14 cellular contexts compared by ENCODE assay signal in the genomic region with DNA sequence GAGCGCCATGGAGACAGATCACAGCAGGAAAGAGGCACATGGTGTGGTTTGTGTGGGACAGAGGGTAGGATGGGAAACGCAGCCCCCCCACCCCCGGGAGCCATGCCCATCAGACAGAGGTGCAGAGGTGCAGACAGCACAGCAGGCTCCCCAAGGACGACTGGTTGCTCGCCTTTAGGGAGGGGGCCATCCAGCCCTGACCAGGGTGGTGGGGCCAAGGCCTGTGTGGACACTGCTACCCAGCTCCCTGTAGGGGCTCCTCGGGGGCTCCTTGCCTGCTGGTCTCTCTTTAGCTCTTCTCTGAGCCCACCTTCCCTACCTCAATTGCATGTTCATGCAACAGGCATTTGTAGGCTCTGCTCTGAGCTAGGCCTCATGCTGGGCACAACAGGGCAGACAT. TPM values are rescaled to one million over a fixed set of nuclear protein-coding genes. Genes with fewer than 3 reads are reported as not detected.
A peak's percentile ranks its signal among the peaks of the same experiment; 100 is the strongest.
DNase-seq lines count a peak whose midpoint lies in the region; ATAC-seq and TF ChIP-seq lines count a peak whose summit lies in the region.
"Had no signal": no experiment of that assay in that cellular context is flagged by ENCODE, and none has a peak within 500 bp of the region (broad histone marks: within the 10 kb centered on the region; RNA-seq: fewer than 3 reads in every experiment).

No MANE protein-coding gene starts in this region.

- peaks cover 40% of the 10 kb centered on the region for H3K36me3 Mint-ChIP-seq in activated naive CD8-positive, alpha-beta T cell treated with anti-CD3 and anti-CD28 coated beads, Interleukin-2, amount 50 U/mL, for 24 hours (ENCODE audit: low read depth)
- peaks cover 18% of the 10 kb centered on the region for H3K36me3 Mint-ChIP-seq in activated naive CD8-positive, alpha-beta T cell treated with anti-CD3 and anti-CD28 coated beads for 36 hours
- peaks cover 13% of the 10 kb centered on the region for H3K36me3 Mint-ChIP-seq in central memory CD8-positive, alpha-beta T cell (ENCODE audit: insufficient read depth)
- H3K36me3 Mint-ChIP-seq in glutamatergic neuron (ENCODE audit: unreplicated experiment), result no peaks in the 10 kb centered on the region

- peak overlapping the region; percentile 42 for H3K27ac Mint-ChIP-seq in activated naive CD8-positive, alpha-beta T cell treated with anti-CD3 and anti-CD28 coated beads, Interleukin-2, amount 50 U/mL, for 24 hours
- no peak overlapping the region for H3K27ac Mint-ChIP-seq in activated naive CD8-positive, alpha-beta T cell treated with anti-CD3 and anti-CD28 coated beads for 36 hours
- H3K27ac Mint-ChIP-seq in central memory CD8-positive, alpha-beta T cell (ENCODE audit: low read depth), result peak overlapping the region; percentile 41
- peak overlapping the region; percentile 92 for H3K27ac Mint-ChIP-seq in glutamatergic neuron (ENCODE audit: unreplicated experiment)
- H3K27ac Mint-ChIP-seq: CD8-positive, alpha-beta memory T cell had no signal

- TF ChIP-seq CTCF in glutamatergic neuron (IDR thresholded peaks at IDR 0.05; ENCODE audit: partially characterized antibody, unreplicated experiment), result no peak

- no peaks in the 10 kb centered on the region for H3K9me3 Mint-ChIP-seq in activated naive CD8-positive, alpha-beta T cell treated with anti-CD3 and anti-CD28 coated beads, Interleukin-2, amount 50 U/mL, for 24 hours
- H3K9me3 Mint-ChIP-seq in activated naive CD8-positive, alpha-beta T cell treated with anti-CD3 and anti-CD28 coated beads for 36 hours, result no peaks in the 10 kb centered on the region
- H3K9me3 Mint-ChIP-seq in central memory CD8-positive, alpha-beta T cell, result no peaks in the 10 kb centered on the region
- peaks cover 17% of the 10 kb centered on the region for H3K9me3 Mint-ChIP-seq in glutamatergic neuron (ENCODE audit: unreplicated experiment)
- H3K9me3 Mint-ChIP-seq: CD4-positive, CD25-positive, alpha-beta regulatory T cell; CD8-positive, alpha-beta memory T cell had no signal

- no peaks in the 10 kb centered on the region for H3K27me3 Mint-ChIP-seq in activated naive CD8-positive, alpha-beta T cell treated with anti-CD3 and anti-CD28 coated beads, Interleukin-2, amount 50 U/mL, for 24 hours
- H3K27me3 Mint-ChIP-seq in activated naive CD8-positive, alpha-beta T cell treated with anti-CD3 and anti-CD28 coated beads for 36 hours, result no peaks in the 10 kb centered on the region
- H3K27me3 Mint-ChIP-seq in central memory CD8-positive, alpha-beta T cell, result no peaks in the 10 kb centered on the region
- no peaks in the 10 kb centered on the region for H3K27me3 Mint-ChIP-seq in glutamatergic neuron (ENCODE audit: unreplicated experiment)
- H3K27me3 Mint-ChIP-seq: CD4-positive, CD25-positive, alpha-beta regulatory T cell; CD8-positive, alpha-beta memory T cell had no signal

- peaks cover 2% of the 10 kb centered on the region for H3K4me1 Mint-ChIP-seq in activated naive CD8-positive, alpha-beta T cell treated with anti-CD3 and anti-CD28 coated beads, Interleukin-2, amount 50 U/mL, for 24 hours
- H3K4me1 Mint-ChIP-seq in activated naive CD8-positive, alpha-beta T cell treated with anti-CD3 and anti-CD28 coated beads for 36 hours, result peaks cover 11% of the 10 kb centered on the region
- H3K4me1 Mint-ChIP-seq in central memory CD8-positive, alpha-beta T cell, result peaks cover 35% of the 10 kb centered on the region
- peaks cover 45% of the 10 kb centered on the region for H3K4me1 Mint-ChIP-seq in glutamatergic neuron (ENCODE audit: low read depth, unreplicated experiment)

- DNase-seq in activated naive CD8-positive, alpha-beta T cell treated with anti-CD3 and anti-CD28 coated beads, Interleukin-2, amount 50 U/mL, for 24 hours, result no peak
- no peak for DNase-seq in activated naive CD8-positive, alpha-beta T cell treated with anti-CD3 and anti-CD28 coated beads for 36 hours
- no peak for DNase-seq in central memory CD8-positive, alpha-beta T cell (ENCODE audit: low spot score in 2 of 2)
- DNase-seq in glutamatergic neuron, result no peak
- no peak for DNase-seq in kidney tubule cell (ENCODE audit: low spot score)
- DNase-seq in T-helper 9 cell, result no peak
- DNase-seq: ACHN; BE2C; C1 segment of cervical spinal cord; CD4-positive, CD25-positive, alpha-beta regulatory T cell; CD8-positive, alpha-beta memory T cell; DMS 273 treated with DMSO at 0.1 percent for 48 hours; DMS53; GM23248 had no signal

- no peak for ATAC-seq in activated naive CD8-positive, alpha-beta T cell treated with anti-CD3 and anti-CD28 coated beads, Interleukin-2, amount 50 U/mL, for 24 hours
- no peak for ATAC-seq in central memory CD8-positive, alpha-beta T cell (replicated peaks; ENCODE audit: extremely low read depth, poor library complexity, severe bottlenecking)

- H3K4me3 Mint-ChIP-seq in activated naive CD8-positive, alpha-beta T cell treated with anti-CD3 and anti-CD28 coated beads, Interleukin-2, amount 50 U/mL, for 24 hours, result no peak overlapping the region
- H3K4me3 Mint-ChIP-seq in activated naive CD8-positive, alpha-beta T cell treated with anti-CD3 and anti-CD28 coated beads for 36 hours, result no peak overlapping the region
- no peak overlapping the region for H3K4me3 Mint-ChIP-seq in central memory CD8-positive, alpha-beta T cell
- peak overlapping the region; percentile 34 for H3K4me3 Mint-ChIP-seq in glutamatergic neuron (ENCODE audit: unreplicated experiment)
- H3K4me3 Mint-ChIP-seq: CD4-positive, CD25-positive, alpha-beta regulatory T cell; CD8-positive, alpha-beta memory T cell had no signal

RNA-seq across cellular contexts. Expression of a gene that starts 3.7 kb away (rescaled TPM):
- total RNA-seq in activated naive CD8-positive, alpha-beta T cell treated with anti-CD3 and anti-CD28 coated beads for 36 hours, result 100 to 1,000 TPM; 209 to 218 TPM
- total RNA-seq in glutamatergic neuron (ENCODE audit: unreplicated experiment), result 20.4 TPM

RNA-seq across cellular contexts. Expression of a gene that starts 57.2 kb away (rescaled TPM):
- total RNA-seq in activated naive CD8-positive, alpha-beta T cell treated with anti-CD3 and anti-CD28 coated beads for 36 hours, result 10 to 100 TPM; 11.4 to 12.6 TPM
- total RNA-seq in glutamatergic neuron (ENCODE audit: unreplicated experiment), result 28.4 TPM
